ENCODE assay signal across 15 cellular contexts in genomic region chr16:56987692-56988091, GRCh38. TPM values are rescaled to one million over a fixed set of nuclear protein-coding genes. Genes with fewer than 3 reads are reported as not detected.
DNase-seq lines count a peak whose midpoint lies in the region; ATAC-seq and TF ChIP-seq lines count a peak whose summit lies in the region.
"Had no signal": no experiment of that assay in that cellular context is flagged by ENCODE, and none has a peak within 500 bp of the region (broad histone marks: within the 10 kb centered on the region; RNA-seq: fewer than 3 reads in every experiment).

No MANE protein-coding gene starts in this region.

- H3K4me3 ChIP-seq in Karpas-422 (ENCODE audit: low read length) (peak overlapping the region; percentile 93; the same call in 1 of the 2 replicates), colonic mucosa (no peak overlapping the region), coronary artery (no peak overlapping the region)
- H3K4me3 ChIP-seq: testis had no signal

- intact Hi-C loops in colonic mucosa (cut with DNase I): no loop called here

- H3K4me1 ChIP-seq in Karpas-422 (ENCODE audit: low read length) (peaks cover 80% of the 10 kb centered on the region), colonic mucosa (peaks cover 44% of the 10 kb centered on the region)

- H2AFZ ChIP-seq in Karpas-422 (ENCODE audit: low read length): no peak overlapping the region

- H3K9me3 ChIP-seq in Karpas-422 (ENCODE audit: low read length) (no peaks in the 10 kb centered on the region), colonic mucosa (no peaks in the 10 kb centered on the region)
- H3K9me3 ChIP-seq: esophagus muscularis mucosa, testis had no signal

- peak; percentile 17 for DNase-seq in activated T-cell treated with anti-CD3 and anti-CD28 coated beads, Interleukin-2, amount 50 U/mL, for 1 hour
- no peak for DNase-seq in activated T-cell treated with anti-CD3 and anti-CD28 coated beads, Interleukin-2, amount 50 U/mL, for 48 hours
- no peak for DNase-seq in Karpas-422
- DNase-seq in colonic mucosa: no peak
- DNase-seq in stimulated activated naive CD8-positive, alpha-beta T cell treated with anti-CD3 and anti-CD28 coated beads, Interleukin-15, amount 100 ng/mL, for 72 hours: no peak
- no peak for DNase-seq in NCI-H226
- no peak for DNase-seq in coronary artery (ENCODE audit: low spot score)
- DNase-seq: nucleus accumbens, PC-3, small intestine, testis had no signal

- H3K36me3 ChIP-seq in Karpas-422 (ENCODE audit: insufficient read depth, low read length): peaks cover 7% of the 10 kb centered on the region
- H3K36me3 ChIP-seq in colonic mucosa: no peaks in the 10 kb centered on the region
- H3K36me3 ChIP-seq: esophagus muscularis mucosa had no signal

- H3K4me1 Mint-ChIP-seq in stimulated activated naive CD8-positive, alpha-beta T cell treated with anti-CD3 and anti-CD28 coated beads, Interleukin-15, amount 100 ng/mL, for 72 hours: peaks cover 88% of the 10 kb centered on the region

- H3K4me3 Mint-ChIP-seq in stimulated activated naive CD8-positive, alpha-beta T cell treated with anti-CD3 and anti-CD28 coated beads, Interleukin-15, amount 100 ng/mL, for 72 hours: peak overlapping the region; percentile 97 to 99

- H4K20me1 ChIP-seq in Karpas-422 (ENCODE audit: insufficient read depth, low read depth, low read length): no peaks in the 10 kb centered on the region

- H3K9me3 Mint-ChIP-seq in stimulated activated naive CD8-positive, alpha-beta T cell treated with anti-CD3 and anti-CD28 coated beads, Interleukin-15, amount 100 ng/mL, for 72 hours: no peaks in the 10 kb centered on the region

- H3K9ac ChIP-seq in Karpas-422 (ENCODE audit: low read length) (peak overlapping the region; percentile 94), colonic mucosa (ENCODE audit: low read depth in 2 of 2, low read length in 2 of 2) (no peak overlapping the region)

- no peak for ATAC-seq in stimulated activated naive CD8-positive, alpha-beta T cell treated with anti-CD3 and anti-CD28 coated beads, Interleukin-15, amount 100 ng/mL, for 72 hours
- no peak for ATAC-seq in HG02981 (IDR thresholded peaks at IDR 0.05; ENCODE audit: unreplicated experiment)
- ATAC-seq: HCT116, PC-3 had no signal

- H3K27me3 Mint-ChIP-seq in stimulated activated naive CD8-positive, alpha-beta T cell treated with anti-CD3 and anti-CD28 coated beads, Interleukin-15, amount 100 ng/mL, for 72 hours: no peaks in the 10 kb centered on the region

- H3K27ac ChIP-seq in Karpas-422 (ENCODE audit: low read length): 0 out of 2 replicates have a peak overlapping the region, but pooled peaks have one; percentile 9
- H3K27ac ChIP-seq in colonic mucosa: peak overlapping the region; percentile 88
- peak overlapping the region in 1 of 2 donors; percentile 91 for H3K27ac ChIP-seq in coronary artery

- no peaks in the 10 kb centered on the region for H3K27me3 ChIP-seq in Karpas-422 (ENCODE audit: low read length)
- H3K27me3 ChIP-seq in colonic mucosa: no peaks in the 10 kb centered on the region
- H3K27me3 ChIP-seq: esophagus muscularis mucosa, testis had no signal

- H3K4me2 ChIP-seq in Karpas-422 (ENCODE audit: low read depth, low read length, poor library complexity, severe bottlenecking): peak overlapping the region; percentile 81

- H3K27ac Mint-ChIP-seq in stimulated activated naive CD8-positive, alpha-beta T cell treated with anti-CD3 and anti-CD28 coated beads, Interleukin-15, amount 100 ng/mL, for 72 hours: peak overlapping the region; percentile 99 to 100

- H3K9me2 ChIP-seq in Karpas-422 (replicated peaks; ENCODE audit: insufficient read depth, low read length): no peaks in the 10 kb centered on the region

- H3K79me2 ChIP-seq in Karpas-422 (ENCODE audit: low read length): peaks cover 34% of the 10 kb centered on the region

- no peak for TF ChIP-seq CTCF in colonic mucosa (IDR thresholded peaks at IDR 0.05)
- TF ChIP-seq CTCF in coronary artery (IDR thresholded peaks at IDR 0.05): no peak

RNA-seq across cellular contexts. Expression of gene NLRC5, which starts 1.7 kb away (rescaled TPM):
- 103 and 116 TPM in 2 replicates for total RNA-seq in Karpas-422 (2014; rRNA removed; shearing (Covaris generic); ENCODE audit: low replicate concordance)
- total RNA-seq in colonic mucosa: 10 to 100 TPM; 78.1 to 79.7 TPM

RNA-seq across cellular contexts. Expression of gene CETP, which starts 25.9 kb away (rescaled TPM):
- total RNA-seq in Karpas-422 (2014; rRNA removed; shearing (Covaris generic); ENCODE audit: low replicate concordance): 0.32 and 0.48 TPM in 2 replicates
- total RNA-seq in colonic mucosa: not detected
- total RNA-seq: M059J, PC-3 had no signal

RNA-seq across cellular contexts. Expression of gene HERPUD1, which starts 55.8 kb away (rescaled TPM):
- 98.1 and 112 TPM in 2 replicates for total RNA-seq in Karpas-422 (2014; rRNA removed; shearing (Covaris generic); ENCODE audit: low replicate concordance)
- total RNA-seq in colonic mucosa: 100 to 1,000 TPM; 130 to 194 TPM
